Comparison of ENCODE assay signal across 35 cellular contexts in genomic region chr18:23217781-23218180, GRCh38.
"Had no signal": no experiment of that assay in that cellular context is flagged by ENCODE, and none has a peak within 500 bp of the region (broad histone marks: within the 10 kb centered on the region; RNA-seq: fewer than 3 reads in every experiment).

No MANE protein-coding gene starts in this region.

- H3K4me3 ChIP-seq: MG63 had no signal

- H3K27me3 ChIP-seq: MG63 had no signal

- DNase-seq: Karpas-422, Kasumi-1, MG63, MM.1S, MV-4-11, NCI-H1048, NCI-H1092, NCI-H1092 treated with DMSO at 0.1 percent for 48 hours, NCI-H1105, NCI-H1105 treated with DMSO at 0.1 percent for 48 hours, NCI-H1417, NCI-H1417 treated with DMSO at 0.1 percent for 48 hours, NCI-H1436 treated with DMSO at 0.1 percent for 48 hours, NCI-H146, NCI-H1694, NCI-H1694 treated with DMSO at 0.1 percent for 48 hours, NCI-H187, NCI-H187 treated with DMSO at 0.1 percent for 48 hours, NCI-H1930, NCI-H2029, NCI-H2029 treated with DMSO at 0.1 percent for 48 hours, NCI-H2081, NCI-H2081 treated with DMSO at 0.1 percent for 48 hours, NCI-H2107, NCI-H2171, NCI-H2171 treated with DMSO at 0.1 percent for 48 hours, NCI-H2227 treated with DMSO at 0.1 percent for 48 hours, NCI-H226, NCI-H345, NCI-H446, NCI-H446 treated with DMSO at 0.1 percent for 48 hours, NCI-H510A, NCI-H510A treated with DMSO at 0.1 percent for 48 hours, NCI-H524, NCI-H524 treated with DMSO at 0.1 percent for 48 hours had no signal

- H3K36me3 ChIP-seq: MG63 had no signal

- H3K9me3 ChIP-seq: MG63 had no signal
